Comparison of ENCODE assay signal across 17 cellular contexts in genomic region chr2:60948161-60948560, GRCh38.
"Had no signal": no experiment of that assay in that cellular context is flagged by ENCODE, and none has a peak within 500 bp of the region (broad histone marks: within the 10 kb centered on the region; RNA-seq: fewer than 3 reads in every experiment).

No MANE protein-coding gene starts in this region.

- H3K9me3 ChIP-seq: lower lobe of right lung, upper lobe of right lung had no signal

- H3K27me3 Mint-ChIP-seq: activated CD4-positive, alpha-beta T cell treated with anti-CD3 and anti-CD28 coated beads, Interleukin-2, amount 10 ng/mL, durations not matched to agents 24 days and 14 days; activated T-cell treated with anti-CD3 and anti-CD28 coated beads, Interleukin-2, amount 50 U/mL, for 24 hours had no signal

- H3K27me3 ChIP-seq: upper lobe of right lung had no signal

- H3K4me3 ChIP-seq: lower lobe of right lung, upper lobe of right lung had no signal

- H3K27ac ChIP-seq: lower lobe of right lung, upper lobe of right lung had no signal

- H3K4me1 ChIP-seq: lower lobe of right lung, upper lobe of right lung had no signal

- DNase-seq: activated CD4-positive, alpha-beta T cell treated with anti-CD3 and anti-CD28 coated beads, Interleukin-2, amount 10 ng/mL, durations not matched to agents 24 days and 14 days; activated CD8-positive, alpha-beta T cell treated with anti-CD3 and anti-CD28 coated beads, Interleukin-2, amount 10 ng/mL, durations not matched to agents 7 days and 5 days; activated naive CD4-positive, alpha-beta T cell treated with Interleukin-2 at 50 U/mL for 16 hours; activated T-cell treated with anti-CD3 and anti-CD28 coated beads, Interleukin-2, amount 50 U/mL, for 24 hours; effector CD4-positive, alpha-beta T cell; glutamatergic neuron; hippocampal formation; islet precursor cell; lower lobe of right lung; retina; stimulated activated CD4-positive, alpha-beta T cell treated with anti-CD3 and anti-CD28 coated beads, Interleukin-2, amount 100 ng/mL, for 24 hours; T-helper 1 cell; T1000; upper lobe of right lung had no signal

- ATAC-seq: lower lobe of right lung, upper lobe of right lung had no signal

- H3K4me3 Mint-ChIP-seq: activated CD4-positive, alpha-beta T cell treated with anti-CD3 and anti-CD28 coated beads, Interleukin-2, amount 10 ng/mL, durations not matched to agents 24 days and 14 days; activated CD8-positive, alpha-beta T cell treated with anti-CD3 and anti-CD28 coated beads, Interleukin-2, amount 10 ng/mL, durations not matched to agents 7 days and 5 days; activated T-cell treated with anti-CD3 and anti-CD28 coated beads, Interleukin-2, amount 50 U/mL, for 24 hours; mesothelial cell of epicardium; neural crest cell had no signal

- H3K4me1 Mint-ChIP-seq: neural crest cell had no signal

- H3K9me3 Mint-ChIP-seq: activated T-cell treated with anti-CD3 and anti-CD28 coated beads, Interleukin-2, amount 50 U/mL, for 24 hours; activated T-helper 2 cell treated with anti-CD3 and anti-CD28 coated beads, Interferon-gamma antibody, Interleukin-2, Interleukin-4, amounts not matched to agents 10 μg/mL and 5 μg/mL and 100 μg/mL, durations not matched to agents 14 hours and 24 hours and 36 hours had no signal

- H3K27ac Mint-ChIP-seq: activated CD4-positive, alpha-beta T cell treated with anti-CD3 and anti-CD28 coated beads, Interleukin-2, amount 10 ng/mL, durations not matched to agents 24 days and 14 days; activated T-cell treated with anti-CD3 and anti-CD28 coated beads, Interleukin-2, amount 50 U/mL, for 24 hours; activated T-helper 2 cell treated with anti-CD3 and anti-CD28 coated beads, Interferon-gamma antibody, Interleukin-2, Interleukin-4, amounts not matched to agents 10 μg/mL and 5 μg/mL and 100 μg/mL, durations not matched to agents 14 hours and 24 hours and 36 hours; mesothelial cell of epicardium had no signal
